In genomic region chr4:801436-802124, GRCh38 we compare ENCODE assay signal across 30 cellular contexts. TPM values are rescaled to one million over a fixed set of nuclear protein-coding genes. Genes with fewer than 3 reads are reported as not detected.
DNase-seq lines count a peak whose midpoint lies in the region; ATAC-seq and TF ChIP-seq lines count a peak whose summit lies in the region.
"Had no signal": no experiment of that assay in that cellular context is flagged by ENCODE, and none has a peak within 500 bp of the region (broad histone marks: within the 10 kb centered on the region; RNA-seq: fewer than 3 reads in every experiment).

No MANE protein-coding gene starts in this region.

- CTCF ChIA-PET in HEK293 (lab: Yijun Ruan, JAX) (no interaction called here), MCF 10A (lab: Yijun Ruan, JAX) (interaction anchor here (0.7 kb wide), 1 partner anchor 241 kb away, joined by 3 read pairs; no protein-coding TSS in a partner anchor)

- H3K9me3 Mint-ChIP-seq in memory B cell (peaks cover 2% of the 10 kb centered on the region), MCF 10A (ENCODE audit: unreplicated experiment) (no peaks in the 10 kb centered on the region), CD14-positive monocyte (peaks cover 4 to 26% (median 16%) of the 10 kb centered on the region in 7 donors)
- H3K9me3 Mint-ChIP-seq: CD4-positive, alpha-beta memory T cell had no signal

- no peaks in the 10 kb centered on the region for H3K9me3 ChIP-seq in HEK293 (ENCODE audit: control insufficient read depth, insufficient read depth, low read depth, low read length)
- H3K9me3 ChIP-seq: A549, SJSA1 had no signal

- H3K36me3 ChIP-seq in HEK293 (ENCODE audit: control insufficient read depth in 2 of 2, insufficient read depth in 1 of 2, low read length in 2 of 2): no peaks in the 10 kb centered on the region
- H3K36me3 ChIP-seq: BLaER1 treated with 17β-estradiol and CSF1 and Interleukin-3, amounts not matched to agents 10 nM and 100 nM; SJSA1 had no signal

- no peak overlapping the region for H3K27ac Mint-ChIP-seq in memory B cell
- no peak overlapping the region for H3K27ac Mint-ChIP-seq in MCF 10A (ENCODE audit: low read depth, unreplicated experiment)
- no peak overlapping the region for H3K27ac Mint-ChIP-seq in CD14-positive monocyte
- H3K27ac Mint-ChIP-seq: CD4-positive, alpha-beta memory T cell; GM23338; H9 had no signal

- DNase-seq in DMS53 (lab: John Stamatoyannopoulos, UW) (peak; percentile 93), memory B cell (ENCODE audit: low spot score in 2 of 2) (no peak), MCF 10A (ENCODE audit: unreplicated experiment) (no peak), CD14-positive monocyte (ENCODE audit: low spot score) (no peak), NCI-H82 (lab: John Stamatoyannopoulos, UW) (no peak)
- DNase-seq: AML-193; CD4-positive, alpha-beta memory T cell; EL; GDM1; H9; IMR-90; NCI-H1092; NCI-H1417 treated with DMSO at 0.1 percent for 48 hours; NCI-H1694 treated with DMSO at 0.1 percent for 48 hours; NCI-H2081; NCI-H2171; NCI-H226; NCI-H524 treated with DMSO at 0.1 percent for 48 hours; NCI-H774; NK-92 treated with Interleukin-12 subunit alpha and Interleukin-12 subunit beta, amount 100 ng/mL, for 24 hours; PC-3; T-helper 1 cell had no signal

- POLR2A ChIA-PET in HEK293 (lab: Yijun Ruan, JAX): no interaction called here
- POLR2A ChIA-PET in MCF 10A (lab: Yijun Ruan, JAX): no interaction called here

- H3K4me1 Mint-ChIP-seq in memory B cell (no peaks in the 10 kb centered on the region), MCF 10A (ENCODE audit: insufficient read depth, unreplicated experiment) (peaks cover 7% of the 10 kb centered on the region), CD14-positive monocyte (no peaks in the 10 kb centered on the region)
- H3K4me1 Mint-ChIP-seq: GM23338 had no signal

- no peak overlapping the region for H3K4me3 Mint-ChIP-seq in memory B cell
- H3K4me3 Mint-ChIP-seq in MCF 10A (ENCODE audit: unreplicated experiment): no peak overlapping the region
- no peak overlapping the region for H3K4me3 Mint-ChIP-seq in CD14-positive monocyte
- H3K4me3 Mint-ChIP-seq: CD4-positive, alpha-beta memory T cell; GM23338; H9 had no signal

- no peaks in the 10 kb centered on the region for H3K4me1 ChIP-seq in HEK293 (ENCODE audit: control insufficient read depth, insufficient read depth, low read length)
- H3K4me1 ChIP-seq: A549, SJSA1 had no signal

- TF ChIP-seq CTCF in HEK293 (tag by site-specific recombination; IDR thresholded peaks at IDR 0.05): no peak
- TF ChIP-seq CTCF in MCF 10A (IDR thresholded peaks at IDR 0.05; ENCODE audit: unreplicated experiment): no peak
- no peak for TF ChIP-seq CTCF in CD14-positive monocyte (IDR thresholded peaks at IDR 0.05)

- BruUV-seq in MCF 10A (replicated peaks; lab: Mats Ljungman, UMichigan): no TSS peak

- ATAC-seq in esophagus mucosa: peak; percentile 24
- peak; percentile 48 for ATAC-seq in memory B cell (ENCODE audit: low read depth)
- ATAC-seq: A549, GM12878, GM23338, PC-3 had no signal

- peaks cover 14% of the 10 kb centered on the region for H3K27me3 Mint-ChIP-seq in memory B cell
- H3K27me3 Mint-ChIP-seq in MCF 10A (ENCODE audit: insufficient read depth, unreplicated experiment): no peaks in the 10 kb centered on the region
- H3K27me3 Mint-ChIP-seq in CD14-positive monocyte (ENCODE audit: low read depth in 3 of 3): peaks cover 26 to 65% (median 40%) of the 10 kb centered on the region in 3 donors

- H3K36me3 Mint-ChIP-seq in memory B cell: no peaks in the 10 kb centered on the region
- H3K36me3 Mint-ChIP-seq in MCF 10A (ENCODE audit: insufficient read depth, unreplicated experiment): no peaks in the 10 kb centered on the region
- H3K36me3 Mint-ChIP-seq in CD14-positive monocyte: no peaks in the 10 kb centered on the region
- H3K36me3 Mint-ChIP-seq: CD4-positive, alpha-beta memory T cell had no signal

- no peak overlapping the region for H3K27ac ChIP-seq in HEK293 (ENCODE audit: extremely low read depth, low read depth, low read length)
- H3K27ac ChIP-seq: A549; BLaER1 treated with 17β-estradiol and CSF1 and Interleukin-3, amounts not matched to agents 10 nM and 100 nM; KMS-11; SJSA1 had no signal

- intact Hi-C loops in MCF 10A (cut with micrococcal nuclease): no loop called here
- intact Hi-C loops in CD14-positive monocyte (cut with micrococcal nuclease): no loop called here

- H3K4me3 ChIP-seq in HEK293 (ENCODE audit: low read depth, low read length): no peak overlapping the region
- H3K4me3 ChIP-seq: A549; BLaER1 treated with 17β-estradiol and CSF1 and Interleukin-3, amounts not matched to agents 10 nM and 100 nM; GM12878; GM23338; SJSA1 had no signal

TF ChIP-seq in HEK293, 187 proteins besides CTCF, POLR2A, EP300 and RAD21:
- TF ChIP-seq ZNF580 (tag by site-specific recombination; IDR thresholded peaks at IDR 0.05) (no peak), HOXA7 (CRISPR knock-in tag; IDR thresholded peaks at IDR 0.05; ENCODE audit: borderline replicate concordance) (no peak), GFI1B (tag by site-specific recombination; IDR thresholded peaks at IDR 0.05) (no peak), ZNF280D (tag by site-specific recombination; IDR thresholded peaks at IDR 0.05) (0 out of 2 replicates have a peak, but pooled peaks have one; percentile 8), ZSCAN4 (tag by site-specific recombination; IDR thresholded peaks at IDR 0.05) (no peak), ZFP3 (tag by site-specific recombination; IDR thresholded peaks at IDR 0.05; ENCODE audit: low read depth) (no peak), ZNF184 (tag by site-specific recombination; IDR thresholded peaks at IDR 0.05) (peak; percentile 97), TRIM28 (IDR thresholded peaks at IDR 0.05; ENCODE audit: borderline replicate concordance, low read length) (peak; percentile 41; the same call in 1 of the 2 replicates)

RNA-seq across cellular contexts. Expression of gene CPLX1, which starts 24.3 kb away (rescaled TPM):
- 0.92 TPM for total RNA-seq in esophagus mucosa
- 2.7 and 3.5 TPM in 2 replicates for total RNA-seq in MCF 10A (2022)
- polyA plus RNA-seq in CD14-positive monocyte: not detected
- total RNA-seq: IMR-90, SJSA1 had no signal
